In the genomic region with DNA sequence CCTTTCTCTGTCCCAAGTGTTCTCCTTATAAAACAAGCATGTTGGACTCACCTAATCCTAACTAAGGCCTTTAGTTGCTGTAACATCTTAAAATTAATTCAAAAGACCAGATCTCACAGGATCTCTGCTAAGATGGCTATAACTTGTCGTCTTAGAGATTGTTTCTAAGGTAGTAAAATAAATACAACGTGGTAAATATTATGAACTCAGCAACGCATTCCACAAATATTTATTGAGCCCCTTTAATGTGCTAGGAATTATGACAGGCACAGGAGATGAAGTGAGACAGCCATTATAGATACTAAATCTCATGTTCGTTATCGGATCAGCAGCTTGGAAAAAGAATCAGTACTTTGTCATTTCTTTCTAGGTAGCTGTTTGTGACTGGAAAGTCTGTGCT, we compare ENCODE assay signal across 8 cellular contexts. TPM values are rescaled to one million over a fixed set of nuclear protein-coding genes. Genes with fewer than 3 reads are reported as not detected.
DNase-seq lines count a peak whose midpoint lies in the region; ATAC-seq and FAIRE-seq lines count a peak whose summit lies in the region.

No MANE protein-coding gene starts in this region.

- H3K27ac ChIP-seq in duodenal mucosa (ENCODE audit: low read depth, low read length) (no peak overlapping the region), small intestine (ENCODE audit: low read depth in 1 of 2, low read length in 1 of 2) (peak overlapping the region; percentile 35 to 72)

- H3K4me3 ChIP-seq in duodenal mucosa (ENCODE audit: low read depth in 1 of 2, low read length in 2 of 2) (peak overlapping the region; percentile 1 to 7), small intestine (ENCODE audit: low read depth in 1 of 2, low read length in 2 of 2) (no peak overlapping the region)

- H3K4me1 ChIP-seq in duodenal mucosa (ENCODE audit: control insufficient read depth in 1 of 2, insufficient read depth in 2 of 2, low read length in 2 of 2): peaks cover 32 to 34% of the 10 kb centered on the region in 2 donors
- H3K4me1 ChIP-seq in small intestine (ENCODE audit: control insufficient read depth in 2 of 2, insufficient read depth in 1 of 2, low read depth in 1 of 2, low read length in 1 of 2): peaks cover 2 to 4% of the 10 kb centered on the region in 2 donors

- ATAC-seq in GM18502 (IDR thresholded peaks at IDR 0.05; ENCODE audit: poor library complexity, unreplicated experiment) (peak; percentile 3), HG03571 (IDR thresholded peaks at IDR 0.05; ENCODE audit: unreplicated experiment) (peak; percentile 6), HG03095 (IDR thresholded peaks at IDR 0.05; ENCODE audit: unreplicated experiment) (no peak), GM19467 (IDR thresholded peaks at IDR 0.05; ENCODE audit: unreplicated experiment) (no peak), GM18907 (IDR thresholded peaks at IDR 0.05; ENCODE audit: unreplicated experiment) (no peak)

- FAIRE-seq in small intestine (lab: Jason Lieb, UNC): no peak

- 28 to 42% (median 38%) methylated on average over 5 of the region's 5 CpGs for WGBS in small intestine, 3 donors

- H3K36me3 ChIP-seq in duodenal mucosa (ENCODE audit: control insufficient read depth in 1 of 2, insufficient read depth in 2 of 2, low read length in 2 of 2): no peaks in the 10 kb centered on the region
- H3K36me3 ChIP-seq in small intestine (ENCODE audit: control insufficient read depth in 2 of 2, insufficient read depth in 2 of 2, low read length in 2 of 2): no peaks in the 10 kb centered on the region

- no peaks in the 10 kb centered on the region for H3K27me3 ChIP-seq in duodenal mucosa (ENCODE audit: control insufficient read depth in 1 of 2, insufficient read depth in 2 of 2, low read length in 2 of 2)
- no peaks in the 10 kb centered on the region for H3K27me3 ChIP-seq in small intestine (ENCODE audit: control insufficient read depth in 2 of 2, insufficient read depth in 2 of 2, low read length in 2 of 2)

- no peak for DNase-seq in small intestine
- no peak for DNase-seq in foreskin melanocyte

- no peak overlapping the region for H3K9ac ChIP-seq in duodenal mucosa (ENCODE audit: low read depth in 1 of 2, low read length in 2 of 2)

- H3K9me3 ChIP-seq in duodenal mucosa (ENCODE audit: control insufficient read depth in 1 of 2, low read length in 2 of 2) (no peaks in the 10 kb centered on the region), small intestine (ENCODE audit: control insufficient read depth, low read depth) (no peaks in the 10 kb centered on the region)

RNA-seq across cellular contexts. Expression of gene MCM3, which starts 20.8 kb away (rescaled TPM):
- polyA plus RNA-seq in small intestine: 10 to 100 TPM in 2 of 3 donors, 1 to 10 TPM in 1; 9.4 to 46.8 (median 11.1) TPM

RNA-seq across cellular contexts. Expression of gene PAQR8, which starts 56.6 kb away (rescaled TPM):
- 10 to 100 TPM; 14.1 to 28.6 (median 28.6) TPM for polyA plus RNA-seq in small intestine

Comparison
In these comparisons a context has a peak if more than half of its experiments do, and no peak if none do; other contexts are left out.
1. ATAC-seq: peak in GM18502 (single experiment) and HG03571 (single experiment); none in HG03095 (single experiment), GM19467 (single experiment) and GM18907 (single experiment).
2. H3K4me3 ChIP-seq: peak in duodenal mucosa (2 of 2); none in small intestine (0 of 2).